1 cellular context compared by ENCODE assay signal in the genomic region with DNA sequence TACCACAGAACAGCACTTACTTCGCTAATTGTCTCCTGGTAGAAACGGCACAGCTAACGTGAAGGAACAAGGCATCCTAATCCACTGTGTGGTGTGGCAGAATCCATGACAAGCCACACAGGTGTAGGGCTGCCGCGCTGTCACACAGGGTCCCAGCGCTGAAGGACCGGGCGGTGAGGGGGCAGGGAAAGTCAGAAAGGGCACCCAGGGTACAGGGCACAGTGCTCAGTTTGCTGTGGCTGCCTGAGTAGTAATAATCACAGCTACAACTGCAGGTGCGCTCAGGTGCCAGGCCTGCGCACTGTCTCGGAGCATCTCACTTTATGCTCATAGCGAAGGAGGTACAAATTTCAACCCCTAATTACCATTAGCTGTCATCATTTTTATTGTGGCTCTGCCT.
TF ChIP-seq lines count a peak whose summit lies in the region.

No MANE protein-coding gene starts in this region.

TF ChIP-seq in GM23338, 12 proteins besides CTCF, POLR2A, EP300 and RAD21:
- no peak for TF ChIP-seq EZH2 (IDR thresholded peaks at IDR 0.05; ENCODE audit: low read depth, unreplicated experiment)
- no peak for TF ChIP-seq ZNF331 (CRISPR knock-in tag; IDR thresholded peaks at IDR 0.05; ENCODE audit: low read depth)
- TF ChIP-seq JUNB (IDR thresholded peaks at IDR 0.05; ENCODE audit: unreplicated experiment) = no peak
- TF ChIP-seq, protein P1, sequence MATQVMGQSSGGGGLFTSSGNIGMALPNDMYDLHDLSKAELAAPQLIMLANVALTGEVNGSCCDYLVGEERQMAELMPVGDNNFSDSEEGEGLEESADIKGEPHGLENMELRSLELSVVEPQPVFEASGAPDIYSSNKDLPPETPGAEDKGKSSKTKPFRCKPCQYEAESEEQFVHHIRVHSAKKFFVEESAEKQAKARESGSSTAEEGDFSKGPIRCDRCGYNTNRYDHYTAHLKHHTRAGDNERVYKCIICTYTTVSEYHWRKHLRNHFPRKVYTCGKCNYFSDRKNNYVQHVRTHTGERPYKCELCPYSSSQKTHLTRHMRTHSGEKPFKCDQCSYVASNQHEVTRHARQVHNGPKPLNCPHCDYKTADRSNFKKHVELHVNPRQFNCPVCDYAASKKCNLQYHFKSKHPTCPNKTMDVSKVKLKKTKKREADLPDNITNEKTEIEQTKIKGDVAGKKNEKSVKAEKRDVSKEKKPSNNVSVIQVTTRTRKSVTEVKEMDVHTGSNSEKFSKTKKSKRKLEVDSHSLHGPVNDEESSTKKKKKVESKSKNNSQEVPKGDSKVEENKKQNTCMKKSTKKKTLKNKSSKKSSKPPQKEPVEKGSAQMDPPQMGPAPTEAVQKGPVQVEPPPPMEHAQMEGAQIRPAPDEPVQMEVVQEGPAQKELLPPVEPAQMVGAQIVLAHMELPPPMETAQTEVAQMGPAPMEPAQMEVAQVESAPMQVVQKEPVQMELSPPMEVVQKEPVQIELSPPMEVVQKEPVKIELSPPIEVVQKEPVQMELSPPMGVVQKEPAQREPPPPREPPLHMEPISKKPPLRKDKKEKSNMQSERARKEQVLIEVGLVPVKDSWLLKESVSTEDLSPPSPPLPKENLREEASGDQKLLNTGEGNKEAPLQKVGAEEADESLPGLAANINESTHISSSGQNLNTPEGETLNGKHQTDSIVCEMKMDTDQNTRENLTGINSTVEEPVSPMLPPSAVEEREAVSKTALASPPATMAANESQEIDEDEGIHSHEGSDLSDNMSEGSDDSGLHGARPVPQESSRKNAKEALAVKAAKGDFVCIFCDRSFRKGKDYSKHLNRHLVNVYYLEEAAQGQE (IDR thresholded peaks at IDR 0.05; ENCODE audit: unreplicated experiment) = no peak
- no peak for TF ChIP-seq POLR2AphosphoS5 (IDR thresholded peaks at IDR 0.05; ENCODE audit: low read depth)
- no peak for TF ChIP-seq ZNF114 (CRISPR knock-in tag; IDR thresholded peaks at IDR 0.05)
- TF ChIP-seq CREB1 (CRISPR knock-in tag; IDR thresholded peaks at IDR 0.05; ENCODE audit: low read depth) = no peak
